ENCODE assay signal across 1 cellular context in the genomic region with DNA sequence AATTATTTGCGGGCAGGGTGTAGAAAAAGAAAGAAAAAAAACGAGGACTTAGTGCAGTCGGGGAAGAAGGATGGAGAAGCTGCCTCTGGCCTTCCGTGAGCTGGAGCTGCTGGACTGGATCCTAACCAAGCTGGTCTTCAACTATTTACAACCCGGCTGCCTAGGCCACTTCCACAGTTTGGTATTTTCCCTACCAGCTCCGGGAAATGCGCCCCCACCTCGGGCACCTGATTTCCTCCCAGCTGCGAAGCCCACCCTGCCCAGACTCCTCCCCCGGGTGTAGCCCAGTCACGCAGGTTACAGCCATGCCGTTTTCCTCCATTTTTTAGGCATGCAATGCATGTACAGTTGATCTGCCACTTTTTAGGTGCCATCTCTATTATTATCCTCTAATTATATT.
A peak's percentile ranks its signal among the peaks of the same experiment; 100 is the strongest.
TF ChIP-seq lines count a peak whose summit lies in the region.

No MANE protein-coding gene starts in this region.

TF ChIP-seq in GM23338, 12 proteins besides CTCF, POLR2A, EP300 and RAD21 (continued from another document):
- TF ChIP-seq, protein P1, sequence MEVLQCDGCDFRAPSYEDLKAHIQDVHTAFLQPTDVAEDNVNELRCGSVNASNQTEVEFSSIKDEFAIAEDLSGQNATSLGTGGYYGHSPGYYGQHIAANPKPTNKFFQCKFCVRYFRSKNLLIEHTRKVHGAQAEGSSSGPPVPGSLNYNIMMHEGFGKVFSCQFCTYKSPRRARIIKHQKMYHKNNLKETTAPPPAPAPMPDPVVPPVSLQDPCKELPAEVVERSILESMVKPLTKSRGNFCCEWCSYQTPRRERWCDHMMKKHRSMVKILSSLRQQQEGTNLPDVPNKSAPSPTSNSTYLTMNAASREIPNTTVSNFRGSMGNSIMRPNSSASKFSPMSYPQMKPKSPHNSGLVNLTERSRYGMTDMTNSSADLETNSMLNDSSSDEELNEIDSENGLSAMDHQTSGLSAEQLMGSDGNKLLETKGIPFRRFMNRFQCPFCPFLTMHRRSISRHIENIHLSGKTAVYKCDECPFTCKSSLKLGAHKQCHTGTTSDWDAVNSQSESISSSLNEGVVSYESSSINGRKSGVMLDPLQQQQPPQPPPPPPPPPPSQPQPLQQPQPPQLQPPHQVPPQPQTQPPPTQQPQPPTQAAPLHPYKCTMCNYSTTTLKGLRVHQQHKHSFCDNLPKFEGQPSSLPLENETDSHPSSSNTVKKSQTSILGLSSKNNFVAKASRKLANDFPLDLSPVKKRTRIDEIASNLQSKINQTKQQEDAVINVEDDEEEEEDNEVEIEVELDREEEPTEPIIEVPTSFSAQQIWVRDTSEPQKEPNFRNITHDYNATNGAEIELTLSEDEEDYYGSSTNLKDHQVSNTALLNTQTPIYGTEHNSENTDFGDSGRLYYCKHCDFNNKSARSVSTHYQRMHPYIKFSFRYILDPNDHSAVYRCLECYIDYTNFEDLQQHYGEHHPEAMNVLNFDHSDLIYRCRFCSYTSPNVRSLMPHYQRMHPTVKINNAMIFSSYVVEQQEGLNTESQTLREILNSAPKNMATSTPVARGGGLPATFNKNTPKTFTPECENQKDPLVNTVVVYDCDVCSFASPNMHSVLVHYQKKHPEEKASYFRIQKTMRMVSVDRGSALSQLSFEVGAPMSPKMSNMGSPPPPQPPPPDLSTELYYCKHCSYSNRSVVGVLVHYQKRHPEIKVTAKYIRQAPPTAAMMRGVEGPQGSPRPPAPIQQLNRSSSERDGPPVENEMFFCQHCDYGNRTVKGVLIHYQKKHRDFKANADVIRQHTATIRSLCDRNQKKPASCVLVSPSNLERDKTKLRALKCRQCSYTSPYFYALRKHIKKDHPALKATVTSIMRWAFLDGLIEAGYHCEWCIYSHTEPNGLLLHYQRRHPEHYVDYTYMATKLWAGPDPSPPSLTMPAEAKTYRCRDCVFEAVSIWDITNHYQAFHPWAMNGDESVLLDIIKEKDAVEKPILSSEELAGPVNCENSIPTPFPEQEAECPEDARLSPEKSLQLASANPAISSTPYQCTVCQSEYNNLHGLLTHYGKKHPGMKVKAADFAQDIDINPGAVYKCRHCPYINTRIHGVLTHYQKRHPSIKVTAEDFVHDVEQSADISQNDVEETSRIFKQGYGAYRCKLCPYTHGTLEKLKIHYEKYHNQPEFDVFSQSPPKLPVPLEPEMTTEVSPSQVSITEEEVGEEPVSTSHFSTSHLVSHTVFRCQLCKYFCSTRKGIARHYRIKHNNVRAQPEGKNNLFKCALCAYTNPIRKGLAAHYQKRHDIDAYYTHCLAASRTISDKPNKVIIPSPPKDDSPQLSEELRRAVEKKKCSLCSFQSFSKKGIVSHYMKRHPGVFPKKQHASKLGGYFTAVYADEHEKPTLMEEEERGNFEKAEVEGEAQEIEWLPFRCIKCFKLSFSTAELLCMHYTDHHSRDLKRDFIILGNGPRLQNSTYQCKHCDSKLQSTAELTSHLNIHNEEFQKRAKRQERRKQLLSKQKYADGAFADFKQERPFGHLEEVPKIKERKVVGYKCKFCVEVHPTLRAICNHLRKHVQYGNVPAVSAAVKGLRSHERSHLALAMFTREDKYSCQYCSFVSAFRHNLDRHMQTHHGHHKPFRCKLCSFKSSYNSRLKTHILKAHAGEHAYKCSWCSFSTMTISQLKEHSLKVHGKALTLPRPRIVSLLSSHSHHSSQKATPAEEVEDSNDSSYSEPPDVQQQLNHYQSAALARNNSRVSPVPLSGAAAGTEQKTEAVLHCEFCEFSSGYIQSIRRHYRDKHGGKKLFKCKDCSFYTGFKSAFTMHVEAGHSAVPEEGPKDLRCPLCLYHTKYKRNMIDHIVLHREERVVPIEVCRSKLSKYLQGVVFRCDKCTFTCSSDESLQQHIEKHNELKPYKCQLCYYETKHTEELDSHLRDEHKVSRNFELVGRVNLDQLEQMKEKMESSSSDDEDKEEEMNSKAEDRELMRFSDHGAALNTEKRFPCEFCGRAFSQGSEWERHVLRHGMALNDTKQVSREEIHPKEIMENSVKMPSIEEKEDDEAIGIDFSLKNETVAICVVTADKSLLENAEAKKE (CRISPR knock-in tag; IDR thresholded peaks at IDR 0.05): no peak
- TF ChIP-seq ZNF114 (CRISPR knock-in tag; IDR thresholded peaks at IDR 0.05) (no peak), STAT1 (IDR thresholded peaks at IDR 0.05; ENCODE audit: unreplicated experiment) (no peak), ZNF331 (CRISPR knock-in tag; IDR thresholded peaks at IDR 0.05; ENCODE audit: low read depth) (0 out of 2 replicates have a peak, but pooled peaks have one; percentile 6), JUNB (IDR thresholded peaks at IDR 0.05; ENCODE audit: unreplicated experiment) (no peak), NANOG (IDR thresholded peaks at IDR 0.05; ENCODE audit: borderline replicate concordance) (no peak)
- TF ChIP-seq, protein P2, sequence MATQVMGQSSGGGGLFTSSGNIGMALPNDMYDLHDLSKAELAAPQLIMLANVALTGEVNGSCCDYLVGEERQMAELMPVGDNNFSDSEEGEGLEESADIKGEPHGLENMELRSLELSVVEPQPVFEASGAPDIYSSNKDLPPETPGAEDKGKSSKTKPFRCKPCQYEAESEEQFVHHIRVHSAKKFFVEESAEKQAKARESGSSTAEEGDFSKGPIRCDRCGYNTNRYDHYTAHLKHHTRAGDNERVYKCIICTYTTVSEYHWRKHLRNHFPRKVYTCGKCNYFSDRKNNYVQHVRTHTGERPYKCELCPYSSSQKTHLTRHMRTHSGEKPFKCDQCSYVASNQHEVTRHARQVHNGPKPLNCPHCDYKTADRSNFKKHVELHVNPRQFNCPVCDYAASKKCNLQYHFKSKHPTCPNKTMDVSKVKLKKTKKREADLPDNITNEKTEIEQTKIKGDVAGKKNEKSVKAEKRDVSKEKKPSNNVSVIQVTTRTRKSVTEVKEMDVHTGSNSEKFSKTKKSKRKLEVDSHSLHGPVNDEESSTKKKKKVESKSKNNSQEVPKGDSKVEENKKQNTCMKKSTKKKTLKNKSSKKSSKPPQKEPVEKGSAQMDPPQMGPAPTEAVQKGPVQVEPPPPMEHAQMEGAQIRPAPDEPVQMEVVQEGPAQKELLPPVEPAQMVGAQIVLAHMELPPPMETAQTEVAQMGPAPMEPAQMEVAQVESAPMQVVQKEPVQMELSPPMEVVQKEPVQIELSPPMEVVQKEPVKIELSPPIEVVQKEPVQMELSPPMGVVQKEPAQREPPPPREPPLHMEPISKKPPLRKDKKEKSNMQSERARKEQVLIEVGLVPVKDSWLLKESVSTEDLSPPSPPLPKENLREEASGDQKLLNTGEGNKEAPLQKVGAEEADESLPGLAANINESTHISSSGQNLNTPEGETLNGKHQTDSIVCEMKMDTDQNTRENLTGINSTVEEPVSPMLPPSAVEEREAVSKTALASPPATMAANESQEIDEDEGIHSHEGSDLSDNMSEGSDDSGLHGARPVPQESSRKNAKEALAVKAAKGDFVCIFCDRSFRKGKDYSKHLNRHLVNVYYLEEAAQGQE (IDR thresholded peaks at IDR 0.05; ENCODE audit: unreplicated experiment): no peak
